In genomic region chr14:77126074-77126325, GRCh38 we compare ENCODE assay signal across 1 cellular context.
TF ChIP-seq lines count a peak whose summit lies in the region.

No MANE protein-coding gene starts in this region.

TF ChIP-seq in WTC11, 78 proteins besides CTCF, POLR2A, EP300 and RAD21 (continued from another document):
- TF ChIP-seq ATF6 (CRISPR knock-in tag; IDR thresholded peaks at IDR 0.05) = no peak
- no peak for TF ChIP-seq ZSCAN18 (CRISPR knock-in tag; IDR thresholded peaks at IDR 0.05)
